20 cellular contexts compared by ENCODE assay signal in the genomic region with DNA sequence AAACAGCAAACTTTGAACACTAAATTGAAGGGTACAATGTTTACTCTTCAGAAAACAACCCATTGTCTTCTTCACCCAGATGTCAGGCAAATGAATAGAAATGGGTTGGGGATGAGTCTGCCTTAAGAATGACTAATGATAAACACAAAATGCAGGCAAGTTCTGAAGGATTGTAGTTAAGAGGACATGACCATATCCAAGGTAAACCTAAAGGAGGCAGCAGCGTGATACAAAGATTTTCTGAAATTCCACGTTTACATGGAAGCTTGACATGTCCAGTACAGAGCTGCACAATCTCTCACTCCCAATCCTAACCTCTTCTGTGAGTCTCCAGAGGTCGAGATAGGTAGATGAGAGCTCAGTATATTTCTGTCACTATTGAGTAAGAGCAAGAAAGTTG.
A peak's percentile ranks its signal among the peaks of the same experiment; 100 is the strongest.
DNase-seq lines count a peak whose midpoint lies in the region; ATAC-seq, FAIRE-seq and TF ChIP-seq lines count a peak whose summit lies in the region.
"Had no signal": no experiment of that assay in that cellular context is flagged by ENCODE, and none has a peak within 500 bp of the region (broad histone marks: within the 10 kb centered on the region; RNA-seq: fewer than 3 reads in every experiment).

No MANE protein-coding gene starts in this region.

- H3K4me1 Mint-ChIP-seq in GM23338, result no peaks in the 10 kb centered on the region

- H2BK120ac ChIP-seq in mesendoderm (ENCODE audit: low read depth, low read length), result no peak overlapping the region

- H4K20me1 ChIP-seq in GM23338 (replicated peaks; ENCODE audit: insufficient read depth), result no peaks in the 10 kb centered on the region

- no peak overlapping the region for H4K8ac ChIP-seq in mesendoderm (ENCODE audit: low read depth, low read length)

- no peaks in the 10 kb centered on the region for H3K79me1 ChIP-seq in mesendoderm (ENCODE audit: low read length)

- no peak overlapping the region for H3K4me3 Mint-ChIP-seq in GM23338
- H3K4me3 Mint-ChIP-seq: CD4-positive, alpha-beta T cell had no signal

- H2BK15ac ChIP-seq in mesendoderm (replicated peaks; ENCODE audit: low read depth), result no peak overlapping the region

- H3F3A ChIP-seq in GM23338 (replicated peaks; ENCODE audit: low read depth), result no peaks in the 10 kb centered on the region

- WGBS in mesendoderm (ENCODE audit: extremely low coverage, insufficient coverage, low lambda C conversion rate), result no CpG with 5 or more reads among the region's 3 CpGs

- no peak for DNase-seq in BE2C
- peak; percentile 10 for DNase-seq in GM23338 (ENCODE audit: low spot score)
- peak; percentile 14 for DNase-seq in RKO (ENCODE audit: low spot score)
- DNase-seq in mesendoderm, result peak; percentile 12
- DNase-seq in D721Med (ENCODE audit: insufficient read length, low spot score), result no peak
- no peak for DNase-seq in inferior parietal cortex (ENCODE audit: extremely low spot score)
- DNase-seq: CD4-positive, alpha-beta T cell; COR-L47; DMS 273 treated with DMSO at 0.1 percent for 48 hours; MM.1S; NCI-H1048; NCI-H1417 treated with DMSO at 0.1 percent for 48 hours; NCI-H187; NCI-H446 treated with DMSO at 0.1 percent for 48 hours; NCI-H526 treated with DMSO at 0.1 percent for 48 hours; T-helper 2 cell had no signal

- H3K36me3 ChIP-seq in BE2C (no peaks in the 10 kb centered on the region), GM23338 (ENCODE audit: insufficient read depth) (no peaks in the 10 kb centered on the region), mesendoderm (ENCODE audit: control insufficient read depth, insufficient read depth, low read length) (no peaks in the 10 kb centered on the region)

- H3K4ac ChIP-seq in mesendoderm (ENCODE audit: low read depth, low read length), result no peak overlapping the region

- no peak overlapping the region for H4K5ac ChIP-seq in mesendoderm (ENCODE audit: low read length)

- H3K4me1 ChIP-seq in BE2C, result no peaks in the 10 kb centered on the region
- no peaks in the 10 kb centered on the region for H3K4me1 ChIP-seq in GM23338 (ENCODE audit: insufficient read depth)
- no peaks in the 10 kb centered on the region for H3K4me1 ChIP-seq in mesendoderm (ENCODE audit: control insufficient read depth, low read depth, low read length)
- H3K4me1 ChIP-seq: A549 had no signal

- peak; percentile 20; the same call in 1 of the 2 replicates for TF ChIP-seq CTCF in BE2C (IDR thresholded peaks at IDR 0.05; ENCODE audit: low read depth, low read length)
- TF ChIP-seq CTCF in GM23338 (conservative IDR thresholded peaks at IDR 0.05; ENCODE audit: low read depth in 2 of 2), result peak; percentile 12 to 22; a peak in 2 of 4 replicates
- TF ChIP-seq CTCF in D721Med (IDR thresholded peaks at IDR 0.05; ENCODE audit: insufficient read depth, missing control alignments), result no peak

- H2AFZ ChIP-seq in GM23338, result no peak overlapping the region

- no peaks in the 10 kb centered on the region for H3K27me3 ChIP-seq in BE2C
- H3K27me3 ChIP-seq in GM23338 (ENCODE audit: insufficient read depth), result no peaks in the 10 kb centered on the region
- no peaks in the 10 kb centered on the region for H3K27me3 ChIP-seq in mesendoderm (ENCODE audit: insufficient read depth, low read length, poor library complexity)

- no peaks in the 10 kb centered on the region for H3K36me3 Mint-ChIP-seq in GM23338 (ENCODE audit: low read depth)

- no peak for ATAC-seq in GM23338
- ATAC-seq in GM19397 (IDR thresholded peaks at IDR 0.05; ENCODE audit: unreplicated experiment), result no peak
- ATAC-seq: A549 had no signal

- H3K9me3 Mint-ChIP-seq in GM23338, result no peaks in the 10 kb centered on the region

- H3K79me2 ChIP-seq in GM23338 (replicated peaks; ENCODE audit: insufficient read depth) (no peaks in the 10 kb centered on the region), mesendoderm (ENCODE audit: control insufficient read depth, insufficient read depth, low read length) (no peaks in the 10 kb centered on the region)

- H3K4me3 ChIP-seq in BE2C (ENCODE audit: low read depth, low read length) (no peak overlapping the region), GM23338 (no peak overlapping the region), mesendoderm (ENCODE audit: low read length) (no peak overlapping the region)
- H3K4me3 ChIP-seq: A549 had no signal

- H3K9ac ChIP-seq in mesendoderm (ENCODE audit: low read length), result no peak overlapping the region

- no peak overlapping the region for H2AK5ac ChIP-seq in mesendoderm (ENCODE audit: low read length)

- H3K23ac ChIP-seq in mesendoderm (ENCODE audit: low read length), result no peak overlapping the region

- H3K18ac ChIP-seq in mesendoderm (ENCODE audit: low read length), result no peak overlapping the region

- no peak overlapping the region for H3K56ac ChIP-seq in mesendoderm (ENCODE audit: low read length)

- no peaks in the 10 kb centered on the region for H3K9me3 ChIP-seq in BE2C
- H3K9me3 ChIP-seq: A549 had no signal

- H3K27ac Mint-ChIP-seq in GM23338, result no peak overlapping the region
- H3K27ac Mint-ChIP-seq: CD4-positive, alpha-beta T cell had no signal

- H3K9me2 ChIP-seq in GM23338 (ENCODE audit: insufficient read depth), result no peaks in the 10 kb centered on the region

- no peaks in the 10 kb centered on the region for H3K27me3 Mint-ChIP-seq in GM23338 (ENCODE audit: insufficient read depth, low read depth, poor library complexity)
- H3K27me3 Mint-ChIP-seq: CD4-positive, alpha-beta T cell had no signal

- no peak overlapping the region for H2BK5ac ChIP-seq in mesendoderm (ENCODE audit: low read length)

- FAIRE-seq in D721Med (lab: Jason Lieb, UNC), result no peak
- FAIRE-seq: A549, G401.6, GM12892 had no signal

- H3K4me2 ChIP-seq in GM23338 (no peak overlapping the region), mesendoderm (ENCODE audit: low read length) (no peak overlapping the region)
- H3K4me2 ChIP-seq: A549 had no signal

- no peak overlapping the region for H3K27ac ChIP-seq in GM23338 (ENCODE audit: low read depth)
- no peak overlapping the region for H3K27ac ChIP-seq in mesendoderm (ENCODE audit: low read depth, low read length)
- H3K27ac ChIP-seq: A549 had no signal

TF ChIP-seq in GM23338, 12 proteins besides CTCF, POLR2A, EP300 and RAD21 (continues in another document):
- TF ChIP-seq EZH2phosphoT487 (IDR thresholded peaks at IDR 0.05; ENCODE audit: unreplicated experiment) (no peak), ZNF114 (CRISPR knock-in tag; IDR thresholded peaks at IDR 0.05) (no peak)
- TF ChIP-seq, protein P1, sequence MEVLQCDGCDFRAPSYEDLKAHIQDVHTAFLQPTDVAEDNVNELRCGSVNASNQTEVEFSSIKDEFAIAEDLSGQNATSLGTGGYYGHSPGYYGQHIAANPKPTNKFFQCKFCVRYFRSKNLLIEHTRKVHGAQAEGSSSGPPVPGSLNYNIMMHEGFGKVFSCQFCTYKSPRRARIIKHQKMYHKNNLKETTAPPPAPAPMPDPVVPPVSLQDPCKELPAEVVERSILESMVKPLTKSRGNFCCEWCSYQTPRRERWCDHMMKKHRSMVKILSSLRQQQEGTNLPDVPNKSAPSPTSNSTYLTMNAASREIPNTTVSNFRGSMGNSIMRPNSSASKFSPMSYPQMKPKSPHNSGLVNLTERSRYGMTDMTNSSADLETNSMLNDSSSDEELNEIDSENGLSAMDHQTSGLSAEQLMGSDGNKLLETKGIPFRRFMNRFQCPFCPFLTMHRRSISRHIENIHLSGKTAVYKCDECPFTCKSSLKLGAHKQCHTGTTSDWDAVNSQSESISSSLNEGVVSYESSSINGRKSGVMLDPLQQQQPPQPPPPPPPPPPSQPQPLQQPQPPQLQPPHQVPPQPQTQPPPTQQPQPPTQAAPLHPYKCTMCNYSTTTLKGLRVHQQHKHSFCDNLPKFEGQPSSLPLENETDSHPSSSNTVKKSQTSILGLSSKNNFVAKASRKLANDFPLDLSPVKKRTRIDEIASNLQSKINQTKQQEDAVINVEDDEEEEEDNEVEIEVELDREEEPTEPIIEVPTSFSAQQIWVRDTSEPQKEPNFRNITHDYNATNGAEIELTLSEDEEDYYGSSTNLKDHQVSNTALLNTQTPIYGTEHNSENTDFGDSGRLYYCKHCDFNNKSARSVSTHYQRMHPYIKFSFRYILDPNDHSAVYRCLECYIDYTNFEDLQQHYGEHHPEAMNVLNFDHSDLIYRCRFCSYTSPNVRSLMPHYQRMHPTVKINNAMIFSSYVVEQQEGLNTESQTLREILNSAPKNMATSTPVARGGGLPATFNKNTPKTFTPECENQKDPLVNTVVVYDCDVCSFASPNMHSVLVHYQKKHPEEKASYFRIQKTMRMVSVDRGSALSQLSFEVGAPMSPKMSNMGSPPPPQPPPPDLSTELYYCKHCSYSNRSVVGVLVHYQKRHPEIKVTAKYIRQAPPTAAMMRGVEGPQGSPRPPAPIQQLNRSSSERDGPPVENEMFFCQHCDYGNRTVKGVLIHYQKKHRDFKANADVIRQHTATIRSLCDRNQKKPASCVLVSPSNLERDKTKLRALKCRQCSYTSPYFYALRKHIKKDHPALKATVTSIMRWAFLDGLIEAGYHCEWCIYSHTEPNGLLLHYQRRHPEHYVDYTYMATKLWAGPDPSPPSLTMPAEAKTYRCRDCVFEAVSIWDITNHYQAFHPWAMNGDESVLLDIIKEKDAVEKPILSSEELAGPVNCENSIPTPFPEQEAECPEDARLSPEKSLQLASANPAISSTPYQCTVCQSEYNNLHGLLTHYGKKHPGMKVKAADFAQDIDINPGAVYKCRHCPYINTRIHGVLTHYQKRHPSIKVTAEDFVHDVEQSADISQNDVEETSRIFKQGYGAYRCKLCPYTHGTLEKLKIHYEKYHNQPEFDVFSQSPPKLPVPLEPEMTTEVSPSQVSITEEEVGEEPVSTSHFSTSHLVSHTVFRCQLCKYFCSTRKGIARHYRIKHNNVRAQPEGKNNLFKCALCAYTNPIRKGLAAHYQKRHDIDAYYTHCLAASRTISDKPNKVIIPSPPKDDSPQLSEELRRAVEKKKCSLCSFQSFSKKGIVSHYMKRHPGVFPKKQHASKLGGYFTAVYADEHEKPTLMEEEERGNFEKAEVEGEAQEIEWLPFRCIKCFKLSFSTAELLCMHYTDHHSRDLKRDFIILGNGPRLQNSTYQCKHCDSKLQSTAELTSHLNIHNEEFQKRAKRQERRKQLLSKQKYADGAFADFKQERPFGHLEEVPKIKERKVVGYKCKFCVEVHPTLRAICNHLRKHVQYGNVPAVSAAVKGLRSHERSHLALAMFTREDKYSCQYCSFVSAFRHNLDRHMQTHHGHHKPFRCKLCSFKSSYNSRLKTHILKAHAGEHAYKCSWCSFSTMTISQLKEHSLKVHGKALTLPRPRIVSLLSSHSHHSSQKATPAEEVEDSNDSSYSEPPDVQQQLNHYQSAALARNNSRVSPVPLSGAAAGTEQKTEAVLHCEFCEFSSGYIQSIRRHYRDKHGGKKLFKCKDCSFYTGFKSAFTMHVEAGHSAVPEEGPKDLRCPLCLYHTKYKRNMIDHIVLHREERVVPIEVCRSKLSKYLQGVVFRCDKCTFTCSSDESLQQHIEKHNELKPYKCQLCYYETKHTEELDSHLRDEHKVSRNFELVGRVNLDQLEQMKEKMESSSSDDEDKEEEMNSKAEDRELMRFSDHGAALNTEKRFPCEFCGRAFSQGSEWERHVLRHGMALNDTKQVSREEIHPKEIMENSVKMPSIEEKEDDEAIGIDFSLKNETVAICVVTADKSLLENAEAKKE (CRISPR knock-in tag; IDR thresholded peaks at IDR 0.05), result no peak

Comparison
In these comparisons a context has a peak if more than half of its experiments do, and no peak if none do; other contexts are left out.
1. DNase-seq: peak in GM23338 (single experiment), RKO (single experiment) and mesendoderm (single experiment); none in BE2C (single experiment), D721Med (single experiment) and inferior parietal cortex (single experiment).